1 cellular context compared by ENCODE assay signal in the genomic region with DNA sequence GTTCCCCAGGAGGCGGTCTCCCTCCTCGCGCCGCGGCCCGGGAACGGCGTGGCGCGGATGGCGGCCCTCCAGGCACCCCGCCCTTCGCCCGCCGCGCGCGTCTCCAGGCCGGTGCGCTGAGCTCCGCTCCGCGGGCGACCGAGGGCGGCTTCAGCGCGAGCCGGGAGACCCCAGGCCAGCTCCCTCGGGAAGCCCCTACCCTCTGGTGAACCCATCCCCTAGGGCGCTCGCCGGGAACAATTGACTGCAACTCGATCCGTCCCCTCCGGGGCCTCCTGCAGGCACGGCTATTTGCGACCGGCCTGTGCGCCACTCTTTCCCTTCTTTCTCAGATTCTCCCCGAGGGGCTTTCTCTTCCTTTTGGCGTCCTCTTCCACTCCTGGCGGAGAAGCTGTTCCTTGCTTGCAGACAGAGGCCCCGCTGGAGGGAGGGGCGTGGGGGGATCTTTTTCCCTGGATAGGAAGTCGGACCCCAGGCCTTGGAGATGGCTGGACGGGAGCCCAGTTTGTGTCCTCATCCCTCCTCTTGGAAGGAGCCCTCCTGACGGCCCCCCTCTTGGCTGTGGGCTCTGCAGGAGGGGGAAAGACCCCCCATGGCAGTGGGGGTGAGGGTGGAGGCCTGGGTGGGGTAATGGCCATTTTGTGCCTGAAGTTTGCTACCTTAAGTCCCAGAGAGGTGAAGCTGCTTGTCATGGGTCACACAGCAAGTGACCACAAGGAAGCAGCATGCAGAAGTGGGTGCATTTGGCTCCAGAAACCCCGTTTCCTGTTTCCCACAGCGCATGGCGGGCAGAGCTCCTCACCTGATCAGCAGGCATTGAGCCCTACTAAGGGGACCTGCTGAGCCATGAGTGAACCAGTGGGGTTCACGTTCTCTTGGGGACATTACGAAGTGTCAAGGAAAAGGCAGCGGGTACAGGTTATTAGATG.
TF ChIP-seq lines count a peak whose summit lies in the region.

No MANE protein-coding gene starts in this region.

TF ChIP-seq in GM12878, 131 proteins besides CTCF, POLR2A, EP300 and RAD21 (continued from another document):
- no peak for TF ChIP-seq NR2C1 (IDR thresholded peaks at IDR 0.05)
- no peak for TF ChIP-seq ZNF274 (IDR thresholded peaks at IDR 0.05; ENCODE audit: insufficient read depth, insufficient read length)
- TF ChIP-seq RCOR1 (conservative IDR thresholded peaks at IDR 0.05; ENCODE audit: low read depth, low read length) = no peak
- TF ChIP-seq ZNF24 (IDR thresholded peaks at IDR 0.05) = no peak
- no peak for TF ChIP-seq GATAD2B (conservative IDR thresholded peaks at IDR 0.05; ENCODE audit: low read depth)
- no peak for TF ChIP-seq RELA (IDR thresholded peaks at IDR 0.05; ENCODE audit: borderline replicate concordance, partially characterized antibody)
- TF ChIP-seq YBX1 (IDR thresholded peaks at IDR 0.05) = no peak
- TF ChIP-seq HDAC6 (IDR thresholded peaks at IDR 0.05; ENCODE audit: unreplicated experiment) = no peak
- TF ChIP-seq, protein P1, sequence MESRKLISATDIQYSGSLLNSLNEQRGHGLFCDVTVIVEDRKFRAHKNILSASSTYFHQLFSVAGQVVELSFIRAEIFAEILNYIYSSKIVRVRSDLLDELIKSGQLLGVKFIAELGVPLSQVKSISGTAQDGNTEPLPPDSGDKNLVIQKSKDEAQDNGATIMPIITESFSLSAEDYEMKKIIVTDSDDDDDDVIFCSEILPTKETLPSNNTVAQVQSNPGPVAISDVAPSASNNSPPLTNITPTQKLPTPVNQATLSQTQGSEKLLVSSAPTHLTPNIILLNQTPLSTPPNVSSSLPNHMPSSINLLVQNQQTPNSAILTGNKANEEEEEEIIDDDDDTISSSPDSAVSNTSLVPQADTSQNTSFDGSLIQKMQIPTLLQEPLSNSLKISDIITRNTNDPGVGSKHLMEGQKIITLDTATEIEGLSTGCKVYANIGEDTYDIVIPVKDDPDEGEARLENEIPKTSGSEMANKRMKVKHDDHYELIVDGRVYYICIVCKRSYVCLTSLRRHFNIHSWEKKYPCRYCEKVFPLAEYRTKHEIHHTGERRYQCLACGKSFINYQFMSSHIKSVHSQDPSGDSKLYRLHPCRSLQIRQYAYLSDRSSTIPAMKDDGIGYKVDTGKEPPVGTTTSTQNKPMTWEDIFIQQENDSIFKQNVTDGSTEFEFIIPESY (IDR thresholded peaks at IDR 0.05) = no peak
- no peak for TF ChIP-seq RBBP5 (conservative IDR thresholded peaks at IDR 0.05)
- TF ChIP-seq SMAD5 (IDR thresholded peaks at IDR 0.05; ENCODE audit: low read depth) = no peak
- TF ChIP-seq MTA3 (IDR thresholded peaks at IDR 0.05; ENCODE audit: borderline replicate concordance, low read length) = no peak
- TF ChIP-seq MXI1 (IDR thresholded peaks at IDR 0.05; ENCODE audit: low read depth, low read length) = peak; percentile 68; the same call in 1 of the 2 replicates
- TF ChIP-seq ZSCAN29 (IDR thresholded peaks at IDR 0.05) = no peak
- no peak for TF ChIP-seq CBX3 (IDR thresholded peaks at IDR 0.05; ENCODE audit: borderline replicate concordance, low read depth)
- TF ChIP-seq, protein P2, sequence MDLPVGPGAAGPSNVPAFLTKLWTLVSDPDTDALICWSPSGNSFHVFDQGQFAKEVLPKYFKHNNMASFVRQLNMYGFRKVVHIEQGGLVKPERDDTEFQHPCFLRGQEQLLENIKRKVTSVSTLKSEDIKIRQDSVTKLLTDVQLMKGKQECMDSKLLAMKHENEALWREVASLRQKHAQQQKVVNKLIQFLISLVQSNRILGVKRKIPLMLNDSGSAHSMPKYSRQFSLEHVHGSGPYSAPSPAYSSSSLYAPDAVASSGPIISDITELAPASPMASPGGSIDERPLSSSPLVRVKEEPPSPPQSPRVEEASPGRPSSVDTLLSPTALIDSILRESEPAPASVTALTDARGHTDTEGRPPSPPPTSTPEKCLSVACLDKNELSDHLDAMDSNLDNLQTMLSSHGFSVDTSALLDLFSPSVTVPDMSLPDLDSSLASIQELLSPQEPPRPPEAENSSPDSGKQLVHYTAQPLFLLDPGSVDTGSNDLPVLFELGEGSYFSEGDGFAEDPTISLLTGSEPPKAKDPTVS (IDR thresholded peaks at IDR 0.05; ENCODE audit: low read depth, low read length) = no peak
- no peak for TF ChIP-seq PAX8 (IDR thresholded peaks at IDR 0.05)
- TF ChIP-seq FOXK2 (IDR thresholded peaks at IDR 0.05) = no peak
- TF ChIP-seq HCFC1 (IDR thresholded peaks at IDR 0.05; ENCODE audit: low read length) = no peak
- TF ChIP-seq SPI1 (IDR thresholded peaks at IDR 0.05; ENCODE audit: borderline replicate concordance, insufficient read depth, low read depth, low read length) = peak; percentile 45; the same call in 1 of the 2 replicates
- TF ChIP-seq PML (IDR thresholded peaks at IDR 0.05; ENCODE audit: low read length) = no peak
- TF ChIP-seq TAF1 (IDR thresholded peaks at IDR 0.05; ENCODE audit: borderline replicate concordance, low read depth, low read length) = no peak
